Comparison of ENCODE assay signal across 8 cellular contexts in the genomic region with DNA sequence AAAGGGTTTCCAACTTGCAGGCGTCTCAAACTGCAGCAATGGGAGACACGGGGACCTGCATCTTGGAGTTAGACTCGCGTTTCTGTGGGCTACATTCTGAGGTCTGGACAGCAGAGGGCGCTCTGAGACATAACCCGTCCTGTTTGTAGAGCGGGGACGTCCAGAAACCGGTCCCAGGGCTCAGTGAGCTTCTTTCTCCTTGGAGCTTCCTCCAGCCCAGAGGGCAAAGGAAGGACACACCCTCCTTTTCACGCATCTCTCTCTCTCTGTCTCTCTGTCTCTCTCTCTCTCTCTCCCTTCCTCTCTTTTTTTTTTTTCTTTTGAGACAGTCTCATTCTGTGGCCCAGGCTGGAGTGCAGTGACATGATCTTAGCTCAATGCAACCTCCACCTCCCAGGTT. TPM values are rescaled to one million over a fixed set of nuclear protein-coding genes. Genes with fewer than 3 reads are reported as not detected.
DNase-seq lines count a peak whose midpoint lies in the region; ATAC-seq and TF ChIP-seq lines count a peak whose summit lies in the region.

No MANE protein-coding gene starts in this region.

- no peak for ATAC-seq in GM18909 (IDR thresholded peaks at IDR 0.05; ENCODE audit: poor library complexity, unreplicated experiment)

- TF ChIP-seq POLR2A in lower leg skin (IDR thresholded peaks at IDR 0.05): no peak

- intact Hi-C loops in lower leg skin (cut with DNase I; ENCODE audit: low total_unique reads): no loop called here

- WGBS in lower leg skin, 2 donors: 1 to 3% methylated on average over 10 of the region's 10 CpGs

- TF ChIP-seq CTCF in lower leg skin (IDR thresholded peaks at IDR 0.05): no peak

- DNase-seq in AG20443 (ENCODE audit: low spot score) (peak; percentile 89), H4 (ENCODE audit: low spot score) (peak; percentile 80), NCI-H69 (lab: John Stamatoyannopoulos, UW) (peak; percentile 69), dedifferentiated amniotic fluid mesenchymal stem cell (ENCODE audit: extremely low spot score) (peak; percentile 69), lower leg skin (ENCODE audit: low spot score in 2 of 2) (peak; percentile 69 to 95)
- DNase-seq in activated CD4-positive, alpha-beta T cell treated with anti-CD3 and anti-CD28 coated beads, Interleukin-2, amount 50 U/mL, for 1 hour: peak; percentile 86
- peak; percentile 70 for DNase-seq in stimulated activated CD8-positive, alpha-beta memory T cell treated with anti-CD3 and anti-CD28 coated beads, Interleukin-12 subunit alpha, Interleukin-12 subunit beta, amount 100 ng/mL, for 1 hour (ENCODE audit: low read depth)

- no peak overlapping the region for H3K4me3 ChIP-seq in lower leg skin (ENCODE audit: low read depth, poor library complexity, severe bottlenecking)

RNA-seq across cellular contexts. Expression of a gene that starts 19.8 kb away (rescaled TPM):
- total RNA-seq in H4 (2014; rRNA removed; shearing (Covaris generic)): 685 and 712 TPM in 2 replicates
- total RNA-seq in lower leg skin: 100 to 1,000 TPM; 411 to 675 (median 548) TPM

RNA-seq across cellular contexts. Expression of a gene that starts 19.9 kb away (rescaled TPM):
- 57.9 and 72.0 TPM in 2 replicates for total RNA-seq in H4 (2014; rRNA removed; shearing (Covaris generic))
- total RNA-seq in lower leg skin: 10 to 100 TPM; 15.5 to 27.5 (median 18.4) TPM
